ENCODE assay signal across 34 cellular contexts in the genomic region with DNA sequence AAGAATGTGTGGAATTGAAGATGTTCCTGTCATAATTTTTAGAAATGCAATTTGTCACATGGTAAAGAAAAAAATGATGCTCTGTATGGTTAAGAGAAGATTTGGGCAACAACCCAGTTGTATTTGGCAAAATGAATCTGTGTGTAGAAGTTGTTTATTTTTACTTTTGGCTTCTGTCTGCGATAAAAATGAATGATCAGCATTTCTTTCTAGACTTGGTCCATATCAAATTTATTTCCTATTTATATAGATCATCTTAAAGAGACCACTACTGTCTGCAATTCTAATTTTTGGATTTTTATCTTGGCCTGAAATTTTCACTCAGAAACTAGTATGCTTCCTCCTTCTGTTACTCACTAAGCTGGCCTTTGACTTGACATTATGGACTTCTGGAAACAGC.
"Had no signal": no experiment of that assay in that cellular context is flagged by ENCODE, and none has a peak within 500 bp of the region (broad histone marks: within the 10 kb centered on the region; RNA-seq: fewer than 3 reads in every experiment).

No MANE protein-coding gene starts in this region.

- H3K36me3 ChIP-seq: MG63 had no signal

- H3K9me3 ChIP-seq: MG63 had no signal

- DNase-seq: Karpas-422, Kasumi-1, MG63, MM.1S, MV-4-11, NCI-H1048, NCI-H1092, NCI-H1092 treated with DMSO at 0.1 percent for 48 hours, NCI-H1105, NCI-H1105 treated with DMSO at 0.1 percent for 48 hours, NCI-H1417, NCI-H1417 treated with DMSO at 0.1 percent for 48 hours, NCI-H1436, NCI-H1436 treated with DMSO at 0.1 percent for 48 hours, NCI-H146, NCI-H1694, NCI-H1694 treated with DMSO at 0.1 percent for 48 hours, NCI-H187, NCI-H187 treated with DMSO at 0.1 percent for 48 hours, NCI-H1930, NCI-H2029, NCI-H2029 treated with DMSO at 0.1 percent for 48 hours, NCI-H2081, NCI-H2081 treated with DMSO at 0.1 percent for 48 hours, NCI-H2107, NCI-H2171, NCI-H2171 treated with DMSO at 0.1 percent for 48 hours, NCI-H2227 treated with DMSO at 0.1 percent for 48 hours, NCI-H226, NCI-H345, NCI-H446, NCI-H446 treated with DMSO at 0.1 percent for 48 hours, NCI-H510A, NCI-H510A treated with DMSO at 0.1 percent for 48 hours had no signal

- H3K27me3 ChIP-seq: MG63 had no signal

- H3K4me3 ChIP-seq: MG63 had no signal
